In the genomic region with DNA sequence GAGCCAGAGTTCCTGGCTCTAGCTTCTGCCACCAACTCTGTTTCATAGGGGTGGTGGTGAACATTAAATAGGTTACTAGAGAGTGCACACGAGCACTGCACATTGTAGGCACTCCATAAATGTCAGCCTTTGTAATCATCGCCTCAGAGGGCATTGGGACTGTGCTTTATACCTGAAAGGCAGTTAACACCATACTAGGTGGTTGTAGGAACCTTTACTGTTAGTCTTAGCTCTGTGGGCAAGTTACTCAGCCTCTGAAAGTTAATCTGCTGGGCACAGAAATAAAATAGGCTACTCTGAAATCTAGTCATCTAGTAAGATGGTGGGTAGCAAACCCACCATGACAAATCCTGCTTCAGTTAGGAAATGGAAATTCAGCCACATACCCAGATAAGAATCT, we compare ENCODE assay signal across 19 cellular contexts. TPM values are rescaled to one million over a fixed set of nuclear protein-coding genes. Genes with fewer than 3 reads are reported as not detected.
DNase-seq lines count a peak whose midpoint lies in the region; ATAC-seq and TF ChIP-seq lines count a peak whose summit lies in the region.
"Had no signal": no experiment of that assay in that cellular context is flagged by ENCODE, and none has a peak within 500 bp of the region (broad histone marks: within the 10 kb centered on the region; RNA-seq: fewer than 3 reads in every experiment).

No MANE protein-coding gene starts in this region.

- no peak overlapping the region for H3T11ph ChIP-seq in H9 (ENCODE audit: low read length)

- DNase-seq in activated CD4-positive, alpha-beta T cell treated with anti-CD3 and anti-CD28 coated beads for 36 hours = no peak
- DNase-seq in activated CD4-positive, alpha-beta T cell treated with anti-CD3 and anti-CD28 coated beads for 4 hours = no peak
- DNase-seq in HFFc6 = no peak
- no peak for DNase-seq in trophoblast cell
- no peak for DNase-seq in iPS-NIHi7 (ENCODE audit: extremely low spot score)
- no peak for DNase-seq in H9
- DNase-seq: activated CD8-positive, alpha-beta memory T cell treated with anti-CD3 and anti-CD28 coated beads, Interleukin-2, amount 50 U/mL, for 48 hours; aorta; Caco-2; cortex of kidney; heart left ventricle; islet precursor cell; NCI-H1436 treated with DMSO at 0.1 percent for 48 hours; nucleus accumbens; stimulated activated CD4-positive, alpha-beta T cell treated with anti-CD3 and anti-CD28 coated beads, Interleukin-2, amount 100 ng/mL, for 24 hours had no signal

- H3K79me1 ChIP-seq in trophoblast cell (ENCODE audit: low read length) (no peaks in the 10 kb centered on the region), H9 (ENCODE audit: insufficient read depth, low read depth, low read length, poor library complexity, severe bottlenecking) (no peaks in the 10 kb centered on the region)

- H2AK5ac ChIP-seq in trophoblast cell (ENCODE audit: low read length) (no peak overlapping the region), H9 (ENCODE audit: insufficient read length, low read length) (no peak overlapping the region)

- POLR2A ChIA-PET in activated CD4-positive, alpha-beta T cell treated with anti-CD3 and anti-CD28 coated beads for 36 hours (lab: Charles Lee) = no interaction called here

- H3K56ac ChIP-seq in H9 (ENCODE audit: insufficient read length, low read depth, low read length) = no peak overlapping the region

- no peak overlapping the region for H3K4me3 ChIP-seq in trophoblast cell (ENCODE audit: low read depth, low read length)
- H3K4me3 ChIP-seq: A549, heart left ventricle, SK-N-MC had no signal

- H4K91ac ChIP-seq in trophoblast cell (ENCODE audit: low read depth, low read length) (no peak overlapping the region), H9 (ENCODE audit: insufficient read length, low read depth, low read length) (no peak overlapping the region)

- no peak overlapping the region for H2BK12ac ChIP-seq in trophoblast cell (ENCODE audit: low read length)
- no peak overlapping the region for H2BK12ac ChIP-seq in H9 (ENCODE audit: insufficient read length, low read depth, low read length)

- H3K79me2 ChIP-seq in trophoblast cell (ENCODE audit: control insufficient read depth, insufficient read depth, low read length, poor library complexity) = no peaks in the 10 kb centered on the region
- peaks cover 5% of the 10 kb centered on the region; the same call in 1 of the 2 replicates for H3K79me2 ChIP-seq in H9 (ENCODE audit: insufficient read depth, low read length)

- no CpG with 5 or more reads among the region's 2 CpGs for WGBS in trophoblast cell (ENCODE audit: extremely low coverage, insufficient coverage, insufficient read length)
- no CpG with 5 or more reads among the region's 2 CpGs for WGBS in H9 (ENCODE audit: extremely low coverage, insufficient read length, low lambda C conversion rate)

- H3K18ac ChIP-seq in trophoblast cell (ENCODE audit: low read length) (peak overlapping the region; percentile 33), H9 (ENCODE audit: insufficient read length, low read depth, low read length) (no peak overlapping the region)

- H3K27ac Mint-ChIP-seq in activated CD4-positive, alpha-beta T cell treated with anti-CD3 and anti-CD28 coated beads for 36 hours = peak overlapping the region; percentile 76
- H3K27ac Mint-ChIP-seq in HFFc6 = peak overlapping the region; percentile 81
- H3K27ac Mint-ChIP-seq in activated naive CD8-positive, alpha-beta T cell = peak overlapping the region; percentile 82
- peak overlapping the region in 1 of 3 experiments; percentile 44; a peak in 1 of 7 replicates for H3K27ac Mint-ChIP-seq in H9

- no peak overlapping the region for H3K27ac ChIP-seq in trophoblast cell (ENCODE audit: low read depth, low read length)
- no peak overlapping the region for H3K27ac ChIP-seq in H9 (ENCODE audit: insufficient read length, low read depth, low read length)
- H3K27ac ChIP-seq: A549, SK-N-MC had no signal

- intact Hi-C loops in activated CD4-positive, alpha-beta T cell treated with anti-CD3 and anti-CD28 coated beads for 36 hours (cut with DNase I, micrococcal nuclease) = no loop called here

- ATAC-seq in activated CD4-positive, alpha-beta T cell treated with anti-CD3 and anti-CD28 coated beads for 36 hours = peak; percentile 71
- no peak for ATAC-seq in GM21786 (IDR thresholded peaks at IDR 0.05; ENCODE audit: unreplicated experiment)
- ATAC-seq: A549 had no signal

- H3K9me3 ChIP-seq in trophoblast cell (ENCODE audit: insufficient read depth, low read depth, low read length) = no peaks in the 10 kb centered on the region
- no peaks in the 10 kb centered on the region for H3K9me3 ChIP-seq in H9 (ENCODE audit: control insufficient read depth, low read depth, low read length)
- H3K9me3 ChIP-seq: A549, Caco-2, heart left ventricle had no signal

- H2BK20ac ChIP-seq in H9 (ENCODE audit: low read depth, low read length, poor library complexity, severe bottlenecking) = no peak overlapping the region

- no peaks in the 10 kb centered on the region for H3K23me2 ChIP-seq in H9 (ENCODE audit: insufficient read length, low read depth, low read length, poor library complexity, severe bottlenecking)

- no peak overlapping the region for H4K12ac ChIP-seq in trophoblast cell (ENCODE audit: low read depth, low read length)

- no peaks in the 10 kb centered on the region for H3K9me3 Mint-ChIP-seq in activated CD4-positive, alpha-beta T cell treated with anti-CD3 and anti-CD28 coated beads for 36 hours (ENCODE audit: low read depth)
- H3K9me3 Mint-ChIP-seq in HFFc6 (no peaks in the 10 kb centered on the region), H9 (no peaks in the 10 kb centered on the region; a peak in 1 of 5 replicates)
- no peaks in the 10 kb centered on the region for H3K9me3 Mint-ChIP-seq in activated naive CD8-positive, alpha-beta T cell (ENCODE audit: low read depth)

- H3K4me1 ChIP-seq in trophoblast cell (ENCODE audit: control insufficient read depth in 1 of 2, insufficient read depth in 2 of 2, low read length in 2 of 2) (peaks cover 0 to 3% of the 10 kb centered on the region in 2 experiments), H9 (ENCODE audit: insufficient read depth, low read length) (no peaks in the 10 kb centered on the region)
- H3K4me1 ChIP-seq: A549, Caco-2 had no signal

- H3K4me1 Mint-ChIP-seq in activated CD4-positive, alpha-beta T cell treated with anti-CD3 and anti-CD28 coated beads for 36 hours = peaks cover 79% of the 10 kb centered on the region
- H3K4me1 Mint-ChIP-seq in HFFc6 (ENCODE audit: low read depth) = peaks cover 66% of the 10 kb centered on the region
- H3K4me1 Mint-ChIP-seq in activated naive CD8-positive, alpha-beta T cell (ENCODE audit: low read depth) = peaks cover 67% of the 10 kb centered on the region
- peaks cover 0 to 3% of the 10 kb centered on the region in 2 experiments; a peak in 1 of 4 replicates for H3K4me1 Mint-ChIP-seq in H9

- H3K23ac ChIP-seq in trophoblast cell (ENCODE audit: low read length) (no peak overlapping the region), H9 (ENCODE audit: insufficient read length, low read depth, low read length) (no peak overlapping the region)

- CTCF ChIA-PET in activated CD4-positive, alpha-beta T cell treated with anti-CD3 and anti-CD28 coated beads for 36 hours (lab: Charles Lee) = interaction anchor here (1.0 to 1.8 kb wide), 6 partner anchors 9 to 95 kb away, joined by 3 to 14 read pairs (median 4); no protein-coding TSS in a partner anchor

- no peak overlapping the region for H3K9ac ChIP-seq in trophoblast cell (ENCODE audit: low read length)
- no peak overlapping the region for H3K9ac ChIP-seq in H9 (ENCODE audit: extremely low read depth, insufficient read length, low read length)

- no peak overlapping the region for H3K4me3 Mint-ChIP-seq in activated CD4-positive, alpha-beta T cell treated with anti-CD3 and anti-CD28 coated beads for 36 hours
- H3K4me3 Mint-ChIP-seq in HFFc6 = no peak overlapping the region
- no peak overlapping the region for H3K4me3 Mint-ChIP-seq in activated naive CD8-positive, alpha-beta T cell
- H3K4me3 Mint-ChIP-seq in H9 = no peak overlapping the region

- H3K4ac ChIP-seq in trophoblast cell (ENCODE audit: low read depth, low read length) (peak overlapping the region; percentile 46), H9 (ENCODE audit: low read depth, low read length) (no peak overlapping the region)

- H2BK5ac ChIP-seq in trophoblast cell (ENCODE audit: low read depth, low read length, poor library complexity) (no peak overlapping the region), H9 (ENCODE audit: insufficient read length, low read length) (no peak overlapping the region)

- H3K14ac ChIP-seq in trophoblast cell (ENCODE audit: low read length) = no peak overlapping the region
- H3K14ac ChIP-seq in H9 (ENCODE audit: insufficient read depth, low read length) = no peak overlapping the region

- H3K36me3 ChIP-seq in trophoblast cell (ENCODE audit: control insufficient read depth in 1 of 2, insufficient read depth in 2 of 2, low read length in 2 of 2) = peaks cover 30 to 60% of the 10 kb centered on the region in 2 experiments

- no peaks in the 10 kb centered on the region for H3K27me3 Mint-ChIP-seq in activated CD4-positive, alpha-beta T cell treated with anti-CD3 and anti-CD28 coated beads for 36 hours
- H3K27me3 Mint-ChIP-seq in HFFc6 (ENCODE audit: insufficient read depth) (no peaks in the 10 kb centered on the region), H9 (ENCODE audit: low read depth) (no peaks in the 10 kb centered on the region)
- no peaks in the 10 kb centered on the region for H3K27me3 Mint-ChIP-seq in activated naive CD8-positive, alpha-beta T cell

- H2BK120ac ChIP-seq in trophoblast cell (ENCODE audit: insufficient read depth, low read length, poor library complexity) (no peak overlapping the region), H9 (ENCODE audit: low read depth, low read length, poor library complexity, severe bottlenecking) (no peak overlapping the region)

- H4K8ac ChIP-seq in trophoblast cell (ENCODE audit: low read depth, low read length) (no peak overlapping the region), H9 (replicated peaks; ENCODE audit: insufficient read length, low read depth, low read length) (no peak overlapping the region)

- no peaks in the 10 kb centered on the region for H4K20me1 ChIP-seq in H9 (ENCODE audit: control insufficient read depth, insufficient read depth, insufficient read length)

- no peak overlapping the region for H4K5ac ChIP-seq in H9 (ENCODE audit: insufficient read length, low read depth, low read length)

- H3K4me2 ChIP-seq in trophoblast cell (ENCODE audit: low read length) = no peak overlapping the region
- no peak overlapping the region for H3K4me2 ChIP-seq in H9 (ENCODE audit: insufficient read depth, insufficient read length, low read length)
- H3K4me2 ChIP-seq: A549 had no signal

- peaks cover 63% of the 10 kb centered on the region for H3K36me3 Mint-ChIP-seq in activated CD4-positive, alpha-beta T cell treated with anti-CD3 and anti-CD28 coated beads for 36 hours (ENCODE audit: low read depth)
- H3K36me3 Mint-ChIP-seq in HFFc6 (ENCODE audit: low read depth) (peaks cover 34% of the 10 kb centered on the region), H9 (ENCODE audit: insufficient read depth in 1 of 3, low read depth in 3 of 3) (peaks cover 44 to 81% (median 75%) of the 10 kb centered on the region in 3 experiments; a peak in 6 of 7 replicates)
- peaks cover 16% of the 10 kb centered on the region for H3K36me3 Mint-ChIP-seq in activated naive CD8-positive, alpha-beta T cell

- no peaks in the 10 kb centered on the region for H3K27me3 ChIP-seq in trophoblast cell (ENCODE audit: insufficient read depth, low read length)
- no peaks in the 10 kb centered on the region for H3K27me3 ChIP-seq in H9 (ENCODE audit: insufficient read depth, low read length)
- H3K27me3 ChIP-seq: heart left ventricle had no signal

- no peak overlapping the region for H2BK15ac ChIP-seq in H9 (ENCODE audit: low read depth, low read length)

- H2AFZ ChIP-seq in trophoblast cell (ENCODE audit: insufficient read depth, low read length, poor library complexity) (no peak overlapping the region), H9 (ENCODE audit: low read length) (no peak overlapping the region)

- TF ChIP-seq CTCF in HFFc6 (IDR thresholded peaks at IDR 0.05) = no peak
- no peak for TF ChIP-seq CTCF in H9 (conservative IDR thresholded peaks at IDR 0.05)

RNA-seq across cellular contexts. Expression of a gene that starts 37.6 kb away (rescaled TPM):
- 100 to 1,000 TPM in 1 of 2 experiments, 10 to 100 TPM in 1; 73.1 to 112 TPM for total RNA-seq in activated CD4-positive, alpha-beta T cell treated with anti-CD3 and anti-CD28 coated beads for 36 hours
- 10 to 100 TPM; 46.1 to 51.2 (median 49.2) TPM for total RNA-seq in HFFc6 (2021; fragmentation: NEBNext Ultra II Directional; extraction: Animal tissue kit (Norgen Biotek cat#: 25700))
- polyA plus RNA-seq in trophoblast cell (2013) = 84.0 and 87.9 TPM in 2 replicates
- 133 and 147 TPM in 2 replicates for total RNA-seq in H9 (2021)

RNA-seq across cellular contexts. Expression of a gene that starts 54.4 kb away (rescaled TPM):
- 10 to 100 TPM; 12.0 to 17.2 TPM for total RNA-seq in activated CD4-positive, alpha-beta T cell treated with anti-CD3 and anti-CD28 coated beads for 36 hours
- 10 to 100 TPM; 11.5 to 16.4 (median 13.6) TPM for total RNA-seq in HFFc6 (2021; fragmentation: NEBNext Ultra II Directional; extraction: Animal tissue kit (Norgen Biotek cat#: 25700))
- polyA plus RNA-seq in trophoblast cell (2013) = 6.1 and 6.5 TPM in 2 replicates
- total RNA-seq in H9 (2021) = 7.0 and 7.5 TPM in 2 replicates
